ENCODE assay signal across 28 cellular contexts in genomic region chr15:56031836-56032235, GRCh38.
"Had no signal": no experiment of that assay in that cellular context is flagged by ENCODE, and none has a peak within 500 bp of the region (broad histone marks: within the 10 kb centered on the region; RNA-seq: fewer than 3 reads in every experiment).

No MANE protein-coding gene starts in this region.

- H3K27me3 Mint-ChIP-seq: activated CD4-positive, alpha-beta memory T cell treated with anti-CD3 and anti-CD28 coated beads for 36 hours; activated naive CD4-positive, alpha-beta T cell treated with anti-CD3 and anti-CD28 coated beads, Interleukin-2, amount 50 U/mL, for 24 hours; activated naive CD8-positive, alpha-beta T cell treated with anti-CD3 and anti-CD28 coated beads for 36 hours; activated naive CD8-positive, alpha-beta T cell treated with anti-CD3 and anti-CD28 coated beads, Interleukin-2, amount 50 U/mL, for 24 hours had no signal

- H3K9me3 Mint-ChIP-seq: activated CD4-positive, alpha-beta memory T cell treated with anti-CD3 and anti-CD28 coated beads for 36 hours; activated CD4-positive, alpha-beta T cell treated with anti-CD3 and anti-CD28 coated beads, Interleukin-2, amount 10 ng/mL, durations not matched to agents 24 days and 14 days; activated naive CD4-positive, alpha-beta T cell treated with anti-CD3 and anti-CD28 coated beads for 36 hours; activated naive CD4-positive, alpha-beta T cell treated with anti-CD3 and anti-CD28 coated beads, Interleukin-2, amount 50 U/mL, for 24 hours; activated naive CD8-positive, alpha-beta T cell treated with anti-CD3 and anti-CD28 coated beads, Interleukin-2, amount 50 U/mL, for 24 hours; activated T-helper 1 cell treated with anti-CD3 and anti-CD28 coated beads, Interleukin-12 subunit alpha, Interleukin-12 subunit beta, Interleukin-2, Interleukin-4 antibody, amounts not matched to agents 30 ng/mL and 10 ng/mL and 1 ng/mL, durations not matched to agents 14 hours and 24 hours and 36 hours had no signal

- H3K4me3 ChIP-seq: adrenal gland, body of pancreas, esophagus squamous epithelium, gastroesophageal sphincter, heart right ventricle had no signal

- H3K36me3 ChIP-seq: adrenal gland, esophagus squamous epithelium, gastroesophageal sphincter, heart right ventricle had no signal

- H3K4me3 Mint-ChIP-seq: activated CD4-positive, alpha-beta memory T cell treated with anti-CD3 and anti-CD28 coated beads for 36 hours; activated CD4-positive, alpha-beta T cell treated with anti-CD3 and anti-CD28 coated beads for 36 hours; activated CD4-positive, alpha-beta T cell treated with anti-CD3 and anti-CD28 coated beads, Interleukin-2, amount 10 ng/mL, durations not matched to agents 24 days and 14 days; activated CD8-positive, alpha-beta memory T cell treated with anti-CD3 and anti-CD28 coated beads, Interleukin-2, amount 10 ng/mL, durations not matched to agents 7 days and 5 days; activated CD8-positive, alpha-beta T cell treated with anti-CD3 and anti-CD28 coated beads, Interleukin-2, amount 10 ng/mL, durations not matched to agents 7 days and 5 days; activated naive CD4-positive, alpha-beta T cell treated with anti-CD3 and anti-CD28 coated beads for 36 hours; activated naive CD4-positive, alpha-beta T cell treated with anti-CD3 and anti-CD28 coated beads, Interleukin-2, amount 50 U/mL, for 24 hours; activated naive CD8-positive, alpha-beta T cell treated with anti-CD3 and anti-CD28 coated beads for 36 hours; activated naive CD8-positive, alpha-beta T cell treated with anti-CD3 and anti-CD28 coated beads, Interleukin-2, amount 50 U/mL, for 24 hours; activated T-helper 1 cell treated with anti-CD3 and anti-CD28 coated beads, Interleukin-12 subunit alpha, Interleukin-12 subunit beta, Interleukin-2, Interleukin-4 antibody, amounts not matched to agents 30 ng/mL and 10 ng/mL and 1 ng/mL, durations not matched to agents 14 hours and 24 hours and 36 hours had no signal

- H3K4me1 ChIP-seq: adrenal gland, body of pancreas, esophagus squamous epithelium, gastroesophageal sphincter, heart right ventricle had no signal

- H3K27ac Mint-ChIP-seq: activated CD4-positive, alpha-beta memory T cell treated with anti-CD3 and anti-CD28 coated beads for 36 hours; activated CD4-positive, alpha-beta T cell treated with anti-CD3 and anti-CD28 coated beads for 36 hours; activated CD4-positive, alpha-beta T cell treated with anti-CD3 and anti-CD28 coated beads, Interleukin-2, amount 10 ng/mL, durations not matched to agents 24 days and 14 days; activated CD8-positive, alpha-beta memory T cell treated with anti-CD3 and anti-CD28 coated beads, Interleukin-2, amount 10 ng/mL, durations not matched to agents 7 days and 5 days; activated CD8-positive, alpha-beta T cell treated with anti-CD3 and anti-CD28 coated beads, Interleukin-2, amount 10 ng/mL, durations not matched to agents 7 days and 5 days; activated naive CD4-positive, alpha-beta T cell treated with anti-CD3 and anti-CD28 coated beads for 36 hours; activated naive CD4-positive, alpha-beta T cell treated with anti-CD3 and anti-CD28 coated beads, Interleukin-2, amount 50 U/mL, for 24 hours; activated naive CD8-positive, alpha-beta T cell treated with anti-CD3 and anti-CD28 coated beads for 36 hours; activated naive CD8-positive, alpha-beta T cell treated with anti-CD3 and anti-CD28 coated beads, Interleukin-2, amount 50 U/mL, for 24 hours; activated T-helper 1 cell treated with anti-CD3 and anti-CD28 coated beads, Interleukin-12 subunit alpha, Interleukin-12 subunit beta, Interleukin-2, Interleukin-4 antibody, amounts not matched to agents 30 ng/mL and 10 ng/mL and 1 ng/mL, durations not matched to agents 14 hours and 24 hours and 36 hours; activated T-helper 2 cell treated with anti-CD3 and anti-CD28 coated beads, Interferon-gamma antibody, Interleukin-2, Interleukin-4, amounts not matched to agents 10 μg/mL and 5 μg/mL and 100 μg/mL, durations not matched to agents 14 hours and 24 hours and 36 hours had no signal

- H3K36me3 Mint-ChIP-seq: activated CD4-positive, alpha-beta memory T cell treated with anti-CD3 and anti-CD28 coated beads for 36 hours; activated naive CD4-positive, alpha-beta T cell treated with anti-CD3 and anti-CD28 coated beads, Interleukin-2, amount 50 U/mL, for 24 hours had no signal

- H3K27me3 ChIP-seq: adrenal gland, body of pancreas, esophagus squamous epithelium, gastroesophageal sphincter, heart right ventricle had no signal

- H3K9me3 ChIP-seq: adrenal gland, body of pancreas, esophagus squamous epithelium, gastroesophageal sphincter, heart right ventricle had no signal

- DNase-seq: activated CD4-positive, alpha-beta memory T cell treated with anti-CD3 and anti-CD28 coated beads for 36 hours; activated CD4-positive, alpha-beta T cell treated with anti-CD3 and anti-CD28 coated beads for 36 hours; activated CD4-positive, alpha-beta T cell treated with anti-CD3 and anti-CD28 coated beads, Interleukin-2, amount 10 ng/mL, durations not matched to agents 24 days and 14 days; activated CD4-positive, CD25-positive, alpha-beta regulatory T cell; activated CD4-positive, CD25-positive, alpha-beta regulatory T cell treated with anti-CD3 and anti-CD28 coated beads, Interleukin-2, amount 50 U/mL, for 72 hours; activated CD8-positive, alpha-beta memory T cell treated with anti-CD3 and anti-CD28 coated beads, Interleukin-2, amount 10 ng/mL, durations not matched to agents 7 days and 5 days; activated CD8-positive, alpha-beta memory T cell treated with anti-CD3 and anti-CD28 coated beads, Interleukin-2, amount 50 U/mL, for 4 hours; activated CD8-positive, alpha-beta T cell treated with anti-CD3 and anti-CD28 coated beads, Interleukin-2, amount 10 ng/mL, durations not matched to agents 7 days and 5 days; activated effector memory CD4-positive, alpha-beta T cell treated with anti-CD3 and anti-CD28 coated beads, Interleukin-2, amount 50 U/mL, for 16 hours; activated naive CD4-positive, alpha-beta T cell treated with anti-CD3 and anti-CD28 coated beads for 36 hours; activated naive CD8-positive, alpha-beta T cell treated with anti-CD3 and anti-CD28 coated beads for 36 hours; activated naive CD8-positive, alpha-beta T cell treated with anti-CD3 and anti-CD28 coated beads, Interleukin-2, amount 50 U/mL, for 24 hours; activated T-cell treated with anti-CD3 and anti-CD28 coated beads, Interleukin-2, amount 50 U/mL, for 1 hour; activated T-cell treated with anti-CD3 and anti-CD28 coated beads, Interleukin-2, amount 50 U/mL, for 48 hours; adrenal gland; amygdala; aorta; body of pancreas; caudate nucleus; effector CD8-positive, alpha-beta T cell; esophagus squamous epithelium; foreskin melanocyte; heart right ventricle; T-helper 2 cell had no signal

- H3K27ac ChIP-seq: adrenal gland, body of pancreas, esophagus squamous epithelium, gastroesophageal sphincter, heart right ventricle had no signal

- ATAC-seq: activated CD4-positive, alpha-beta T cell treated with anti-CD3 and anti-CD28 coated beads for 36 hours; activated CD8-positive, alpha-beta memory T cell treated with anti-CD3 and anti-CD28 coated beads, Interleukin-2, amount 10 ng/mL, durations not matched to agents 7 days and 5 days; activated CD8-positive, alpha-beta T cell treated with anti-CD3 and anti-CD28 coated beads, Interleukin-2, amount 10 ng/mL, durations not matched to agents 7 days and 5 days; activated naive CD8-positive, alpha-beta T cell treated with anti-CD3 and anti-CD28 coated beads, Interleukin-2, amount 50 U/mL, for 24 hours; body of pancreas; gastroesophageal sphincter; heart right ventricle had no signal

- H3K4me1 Mint-ChIP-seq: activated naive CD4-positive, alpha-beta T cell treated with anti-CD3 and anti-CD28 coated beads, Interleukin-2, amount 50 U/mL, for 24 hours had no signal
